1 cellular context compared by ENCODE assay signal in genomic region chr15:27089676-27090075, GRCh38.
A peak's percentile ranks its signal among the peaks of the same experiment; 100 is the strongest.
TF ChIP-seq lines count a peak whose summit lies in the region.

No MANE protein-coding gene starts in this region.

TF ChIP-seq in K562, 482 proteins besides CTCF, POLR2A, EP300 and RAD21 (continued from another document and continues in another):
- no peak for TF ChIP-seq TFE3 (CRISPR knock-in tag; IDR thresholded peaks at IDR 0.05)
- peak; percentile 41 to 58; a peak in 3 of 4 replicates for TF ChIP-seq TRIM24 (IDR thresholded peaks at IDR 0.05)
- no peak for TF ChIP-seq NFE2L1 (tag; IDR thresholded peaks at IDR 0.05; ENCODE audit: borderline replicate concordance, low read depth)
- TF ChIP-seq SUPT5H (IDR thresholded peaks at IDR 0.05): no peak
- TF ChIP-seq FOS (IDR thresholded peaks at IDR 0.05; ENCODE audit: extremely low read depth, insufficient read length): no peak
- no peak for TF ChIP-seq RAD51 (IDR thresholded peaks at IDR 0.05; ENCODE audit: borderline replicate concordance, low read depth)
- TF ChIP-seq SMARCA5 (IDR thresholded peaks at IDR 0.05): 0 out of 2 replicates have a peak, but pooled peaks have one; percentile 67
- TF ChIP-seq PTTG1 (tag; IDR thresholded peaks at IDR 0.05; ENCODE audit: low read depth): no peak
- no peak for TF ChIP-seq ZNF311 (CRISPR knock-in tag; IDR thresholded peaks at IDR 0.05)
- TF ChIP-seq ZBED1 (IDR thresholded peaks at IDR 0.05): no peak
- TF ChIP-seq POLR3G (IDR thresholded peaks at IDR 0.05; ENCODE audit: extremely low read depth, insufficient read length, insufficient replicate concordance): no peak
- no peak for TF ChIP-seq MBD1 (CRISPR knock-in tag; IDR thresholded peaks at IDR 0.05)
- TF ChIP-seq BRCA1 (IDR thresholded peaks at IDR 0.05): no peak
- no peak for TF ChIP-seq BRCA1 (CRISPR knock-in tag; IDR thresholded peaks at IDR 0.05)
- TF ChIP-seq ZBTB43 (CRISPR knock-in tag; IDR thresholded peaks at IDR 0.05): no peak
- no peak for TF ChIP-seq SMARCC2 (IDR thresholded peaks at IDR 0.05; ENCODE audit: low read depth)
- TF ChIP-seq POLR2G (IDR thresholded peaks at IDR 0.05; ENCODE audit: low read depth, low read length): no peak
- TF ChIP-seq HMG20A (CRISPR knock-in tag; conservative IDR thresholded peaks at IDR 0.05): no peak
- peak; percentile 89 for TF ChIP-seq ZNF24 (IDR thresholded peaks at IDR 0.05)
- TF ChIP-seq CBX3 (IDR thresholded peaks at IDR 0.05; ENCODE audit: borderline replicate concordance in 1 of 2, low read length in 2 of 2): peak in 1 of 2 experiments; percentile 73; a peak in 1 of 3 replicates
- no peak for TF ChIP-seq THAP12 (CRISPR knock-in tag; IDR thresholded peaks at IDR 0.05)
- no peak for TF ChIP-seq ETV6 (IDR thresholded peaks at IDR 0.05; ENCODE audit: borderline replicate concordance in 1 of 2, low read depth in 2 of 2, low read length in 1 of 2)
- TF ChIP-seq ETV6 (CRISPR knock-in tag; IDR thresholded peaks at IDR 0.05; ENCODE audit: borderline replicate concordance): no peak
- TF ChIP-seq MEF2A (IDR thresholded peaks at IDR 0.05; ENCODE audit: control insufficient read depth, low read depth, low read length): no peak
- no peak for TF ChIP-seq ELF4 (CRISPR knock-in tag; IDR thresholded peaks at IDR 0.05)
- TF ChIP-seq JUN (IDR thresholded peaks at IDR 0.05; ENCODE audit: borderline replicate concordance, low read depth, low read length): no peak
- TF ChIP-seq JUN (CRISPR knock-in tag; IDR thresholded peaks at IDR 0.05; ENCODE audit: borderline replicate concordance): no peak
- TF ChIP-seq CEBPZ (IDR thresholded peaks at IDR 0.05; ENCODE audit: borderline replicate concordance, low read depth, low read length): no peak
- no peak for TF ChIP-seq HDAC8 (tag; IDR thresholded peaks at IDR 0.05)
- TF ChIP-seq HNRNPH1 (optimal IDR thresholded peaks at IDR 0.05; ENCODE audit: low read depth, low read length): no peak
- no peak for TF ChIP-seq CUX1 (CRISPR knock-in tag; IDR thresholded peaks at IDR 0.05)
- TF ChIP-seq FIP1L1 (IDR thresholded peaks at IDR 0.05; ENCODE audit: low read depth, low read length, poor library complexity, severe bottlenecking): no peak
- TF ChIP-seq ATF7 (IDR thresholded peaks at IDR 0.05): no peak
- no peak for TF ChIP-seq PRPF4 (IDR thresholded peaks at IDR 0.05; ENCODE audit: insufficient read depth, low read depth, low read length, poor library complexity, severe bottlenecking)
- TF ChIP-seq ESRRB (CRISPR knock-in tag; IDR thresholded peaks at IDR 0.05; ENCODE audit: borderline replicate concordance): no peak
- no peak for TF ChIP-seq GATAD2B (IDR thresholded peaks at IDR 0.05; ENCODE audit: borderline replicate concordance)
- TF ChIP-seq ZNF239 (CRISPR knock-in tag; IDR thresholded peaks at IDR 0.05): peak; percentile 45; the same call in 1 of the 2 replicates
- no peak for TF ChIP-seq RBM17 (IDR thresholded peaks at IDR 0.05; ENCODE audit: borderline replicate concordance, low read depth, low read length)
- TF ChIP-seq RERE (CRISPR knock-in tag; IDR thresholded peaks at IDR 0.05; ENCODE audit: borderline replicate concordance): no peak
- TF ChIP-seq BCOR (IDR thresholded peaks at IDR 0.05): peak; percentile 91
- TF ChIP-seq HDAC2 (IDR thresholded peaks at IDR 0.05): peak; percentile 53; the same call in 1 of the 2 replicates
- 0 out of 2 replicates have a peak, but pooled peaks have one; percentile 26 for TF ChIP-seq FOXM1 (IDR thresholded peaks at IDR 0.05; ENCODE audit: low read depth)
- TF ChIP-seq FOXM1 (CRISPR knock-in tag; IDR thresholded peaks at IDR 0.05; ENCODE audit: low read depth): no peak
